In the genomic region with DNA sequence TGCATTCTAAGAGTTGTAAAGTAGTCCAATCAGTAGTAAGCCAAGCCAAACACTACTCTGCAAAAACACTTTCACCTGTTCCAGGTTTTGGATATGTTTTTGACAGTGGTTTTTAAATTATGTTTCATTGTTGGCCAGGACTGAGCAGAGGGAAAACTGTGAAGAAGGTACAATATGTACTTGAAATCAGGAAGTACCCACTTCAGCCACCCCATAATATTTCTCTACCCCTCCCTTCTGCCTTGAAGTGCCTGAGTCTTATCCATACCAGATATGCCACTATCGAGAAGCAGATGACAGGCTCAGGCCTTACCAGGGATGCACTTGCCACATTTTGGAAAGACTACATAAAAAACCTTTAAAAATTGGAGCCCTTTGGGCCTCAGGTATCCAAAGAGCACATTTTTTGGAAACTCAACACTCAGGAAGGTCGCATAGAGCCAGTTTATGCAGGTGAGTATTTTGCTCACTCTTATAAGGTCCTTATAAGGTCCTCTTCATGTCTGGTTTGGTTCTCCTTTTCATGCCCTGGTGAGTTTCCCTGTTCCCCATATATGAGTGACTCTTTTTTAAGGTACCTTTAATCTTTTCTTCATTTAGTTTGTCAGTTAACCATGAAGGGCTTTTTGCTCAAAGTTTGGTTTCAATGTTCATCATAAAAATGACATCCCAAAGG, we compare ENCODE assay signal across 17 cellular contexts.
DNase-seq lines count a peak whose midpoint lies in the region; ATAC-seq lines count a peak whose summit lies in the region.
"Had no signal": no experiment of that assay in that cellular context is flagged by ENCODE, and none has a peak within 500 bp of the region (broad histone marks: within the 10 kb centered on the region; RNA-seq: fewer than 3 reads in every experiment).

No MANE protein-coding gene starts in this region.

- in situ Hi-C loops in ACHN (cut with HindIII; ENCODE audit: low pct_ligation_motif_present, low pct_unique_long_range_greater_than_20kb, low sequenced_read_pairs): no loop called here

- no peaks in the 10 kb centered on the region for H3K27me3 Mint-ChIP-seq in stimulated activated naive B cell treated with anti-CD40 and anti-IgM and Interleukin-4, amounts not matched to agents 10 μg/mL and 1 μg/mL and 100 μg/mL, for 72 hours
- H3K27me3 Mint-ChIP-seq: activated CD4-positive, alpha-beta memory T cell treated with anti-CD3 and anti-CD28 coated beads, Interleukin-2, amount 10 ng/mL, durations not matched to agents 7 days and 5 days; activated naive CD8-positive, alpha-beta T cell treated with anti-CD3 and anti-CD28 coated beads for 36 hours; progenitor cell of endocrine pancreas had no signal

- no peak overlapping the region for H3K4me3 Mint-ChIP-seq in stimulated activated naive B cell treated with anti-CD40 and anti-IgM and Interleukin-4, amounts not matched to agents 10 μg/mL and 1 μg/mL and 100 μg/mL, for 72 hours
- H3K4me3 Mint-ChIP-seq: activated CD4-positive, alpha-beta memory T cell treated with anti-CD3 and anti-CD28 coated beads, Interleukin-2, amount 10 ng/mL, durations not matched to agents 7 days and 5 days; activated naive CD8-positive, alpha-beta T cell treated with anti-CD3 and anti-CD28 coated beads for 36 hours; nephron had no signal

- peaks cover 4 to 27% of the 10 kb centered on the region in 2 donors for H3K4me1 Mint-ChIP-seq in stimulated activated naive B cell treated with anti-CD40 and anti-IgM and Interleukin-4, amounts not matched to agents 10 μg/mL and 1 μg/mL and 100 μg/mL, for 72 hours
- H3K4me1 Mint-ChIP-seq: activated CD4-positive, alpha-beta memory T cell treated with anti-CD3 and anti-CD28 coated beads, Interleukin-2, amount 10 ng/mL, durations not matched to agents 7 days and 5 days; nephron had no signal

- no peaks in the 10 kb centered on the region for H3K36me3 Mint-ChIP-seq in stimulated activated naive B cell treated with anti-CD40 and anti-IgM and Interleukin-4, amounts not matched to agents 10 μg/mL and 1 μg/mL and 100 μg/mL, for 72 hours
- H3K36me3 Mint-ChIP-seq: activated naive CD8-positive, alpha-beta T cell treated with anti-CD3 and anti-CD28 coated beads for 36 hours had no signal

- no peaks in the 10 kb centered on the region for H3K9me3 Mint-ChIP-seq in stimulated activated naive B cell treated with anti-CD40 and anti-IgM and Interleukin-4, amounts not matched to agents 10 μg/mL and 1 μg/mL and 100 μg/mL, for 72 hours
- H3K9me3 Mint-ChIP-seq: activated naive CD8-positive, alpha-beta T cell treated with anti-CD3 and anti-CD28 coated beads for 36 hours; nephron had no signal

- DNase-seq in NCI-H345 treated with DMSO at 0.1 percent for 48 hours (lab: John Stamatoyannopoulos, UW; ENCODE audit: unreplicated experiment): peak; percentile 64
- DNase-seq in stimulated activated naive B cell treated with anti-CD40 and anti-IgM and Interleukin-4, amounts not matched to agents 10 μg/mL and 1 μg/mL and 100 μg/mL, for 72 hours: no peak
- no peak for DNase-seq in CD1c-positive myeloid dendritic cell (ENCODE audit: extremely low spot score)
- no peak for DNase-seq in ACHN
- DNase-seq: activated CD4-positive, alpha-beta memory T cell treated with anti-CD3 and anti-CD28 coated beads, Interleukin-2, amount 10 ng/mL, durations not matched to agents 7 days and 5 days; activated naive CD8-positive, alpha-beta T cell treated with anti-CD3 and anti-CD28 coated beads for 36 hours; dermis blood vessel endothelial cell; erythroblast; NCI-H1048; small intestine; SW 1271 had no signal

- no peak overlapping the region for H3K27ac Mint-ChIP-seq in stimulated activated naive B cell treated with anti-CD40 and anti-IgM and Interleukin-4, amounts not matched to agents 10 μg/mL and 1 μg/mL and 100 μg/mL, for 72 hours
- H3K27ac Mint-ChIP-seq: activated CD4-positive, alpha-beta memory T cell treated with anti-CD3 and anti-CD28 coated beads, Interleukin-2, amount 10 ng/mL, durations not matched to agents 7 days and 5 days; activated naive CD8-positive, alpha-beta T cell treated with anti-CD3 and anti-CD28 coated beads for 36 hours; nephron; progenitor cell of endocrine pancreas had no signal

- ATAC-seq in GM18861 (IDR thresholded peaks at IDR 0.05; ENCODE audit: unreplicated experiment) (peak; percentile 34), HG02884 (IDR thresholded peaks at IDR 0.05; ENCODE audit: unreplicated experiment) (peak; percentile 52), GM18502 (IDR thresholded peaks at IDR 0.05; ENCODE audit: poor library complexity, unreplicated experiment) (no peak)
- ATAC-seq in stimulated activated naive B cell treated with anti-CD40 and anti-IgM and Interleukin-4, amounts not matched to agents 10 μg/mL and 1 μg/mL and 100 μg/mL, for 72 hours (replicated peaks): peak; percentile 87 to 93
- ATAC-seq: gastroesophageal sphincter had no signal
